In genomic region chr13:37870895-37871550, GRCh38 we compare ENCODE assay signal across 14 cellular contexts. TPM values are rescaled to one million over a fixed set of nuclear protein-coding genes. Genes with fewer than 3 reads are reported as not detected.
A peak's percentile ranks its signal among the peaks of the same experiment; 100 is the strongest.
DNase-seq lines count a peak whose midpoint lies in the region; ATAC-seq, FAIRE-seq and TF ChIP-seq lines count a peak whose summit lies in the region.
"Had no signal": no experiment of that assay in that cellular context is flagged by ENCODE, and none has a peak within 500 bp of the region (broad histone marks: within the 10 kb centered on the region; RNA-seq: fewer than 3 reads in every experiment).

No MANE protein-coding gene starts in this region.

- no peak for FAIRE-seq in GM12891 (lab: Jason Lieb, UNC)

- H3K27me3 ChIP-seq in CD4-positive, alpha-beta T cell (ENCODE audit: control insufficient read depth, insufficient read depth, low read length): peaks cover 23% of the 10 kb centered on the region

- CTCF ChIA-PET in AG04449 (lab: Yijun Ruan, JAX): interaction anchor here (0.7 to 3.4 kb wide), 22 partner anchors 10 to 796 kb away, joined by 3 to 22 read pairs (median 4); partner anchors contain the start of gene UFM1
- CTCF ChIA-PET in CD4-positive, alpha-beta T cell (lab: Charles Lee): no interaction called here

- 68 to 69% methylated on average over 7 of the region's 10 CpGs for WGBS in mesodermal cell (ENCODE audit: insufficient coverage in 2 of 2), 2 experiments

- no peak for ATAC-seq in CD4-positive, alpha-beta T cell (ENCODE audit: poor library complexity)
- ATAC-seq: T-helper 17 cell had no signal

- no peak for TF ChIP-seq POLR2A in GM12891 (IDR thresholded peaks at IDR 0.05; ENCODE audit: low read depth, low read length)

- H3K4me3 ChIP-seq in AG04449 (ENCODE audit: low read depth, low read length) (peak overlapping the region; percentile 86), choroid plexus epithelial cell (ENCODE audit: low read depth, low read length) (peak overlapping the region; percentile 83), mesodermal cell (ENCODE audit: extremely low read depth, insufficient read depth, low read length, poor library complexity, severe bottlenecking) (no peak overlapping the region)

- H3K27me3 Mint-ChIP-seq in CD4-positive, alpha-beta T cell: peaks cover 31% of the 10 kb centered on the region

- H3K27ac Mint-ChIP-seq in CD4-positive, alpha-beta T cell: no peak overlapping the region
- H3K27ac Mint-ChIP-seq: CD14-positive monocyte, T-helper 17 cell had no signal

- H3K4me1 ChIP-seq in mesodermal cell (ENCODE audit: control insufficient read depth, insufficient read depth, low read length, poor library complexity, severe bottlenecking): peaks cover 12% of the 10 kb centered on the region

- H3K9me3 Mint-ChIP-seq in CD4-positive, alpha-beta T cell: no peaks in the 10 kb centered on the region

- no peak for TF ChIP-seq CTCF in AG04449 (IDR thresholded peaks at IDR 0.05; ENCODE audit: insufficient read depth, low read length, missing control alignments)
- TF ChIP-seq CTCF in choroid plexus epithelial cell (conservative IDR thresholded peaks at IDR 0.05; ENCODE audit: low read depth, low read length): no peak
- TF ChIP-seq CTCF in CD4-positive, alpha-beta T cell (IDR thresholded peaks at IDR 0.05): no peak

- H3K4me3 Mint-ChIP-seq in CD4-positive, alpha-beta T cell: no peak overlapping the region

- no peaks in the 10 kb centered on the region for H3K4me1 Mint-ChIP-seq in CD4-positive, alpha-beta T cell (ENCODE audit: low read depth)
- H3K4me1 Mint-ChIP-seq: CD14-positive monocyte had no signal

- intact Hi-C loops in CD4-positive, alpha-beta T cell (cut with DNase I, micrococcal nuclease): no loop called here

- no peaks in the 10 kb centered on the region for H3K9me3 ChIP-seq in mesodermal cell (ENCODE audit: control insufficient read depth, low read length)
- H3K9me3 ChIP-seq in CD4-positive, alpha-beta T cell (ENCODE audit: control insufficient read depth, low read length): no peaks in the 10 kb centered on the region
- H3K9me3 ChIP-seq: HAP-1 had no signal

- H3K36me3 Mint-ChIP-seq in CD4-positive, alpha-beta T cell (ENCODE audit: low read depth): no peaks in the 10 kb centered on the region

- DNase-seq in AG04449 (ENCODE audit: low read depth, low spot score) (no peak), LHCN-M2 (ENCODE audit: low read depth) (peak; percentile 78), choroid plexus epithelial cell (ENCODE audit: low read depth) (peak; percentile 88), GM12891 (ENCODE audit: insufficient read length, low spot score) (no peak), NCI-H526 treated with DMSO at 0.1 percent for 48 hours (lab: John Stamatoyannopoulos, UW) (no peak)
- no peak for DNase-seq in activated CD4-positive, alpha-beta T cell treated with anti-CD3 and anti-CD28 coated beads for 1 hour
- no peak for DNase-seq in CD4-positive, alpha-beta T cell
- DNase-seq: activated T-cell treated with anti-CD3 and anti-CD28 coated beads, Interleukin-2, amount 50 U/mL, for 48 hours; effector CD4-positive, alpha-beta T cell; T-helper 17 cell had no signal

- no peaks in the 10 kb centered on the region for H3K36me3 ChIP-seq in mesodermal cell (ENCODE audit: control insufficient read depth, insufficient read depth, low read length)
- H3K36me3 ChIP-seq: HAP-1 had no signal

- peak overlapping the region; percentile 52 for H3K27ac ChIP-seq in mesodermal cell (ENCODE audit: low read depth, low read length, severe bottlenecking)
- H3K27ac ChIP-seq in CD4-positive, alpha-beta T cell (ENCODE audit: low read depth, low read length): no peak overlapping the region

- POLR2A ChIA-PET in AG04449 (lab: Yijun Ruan, JAX): interaction anchor here (0.9 to 1.2 kb wide), 2 partner anchors 214 to 256 kb away, joined by 4 to 5 read pairs; no protein-coding TSS in a partner anchor
- POLR2A ChIA-PET in CD4-positive, alpha-beta T cell (lab: Charles Lee): no interaction called here

TF ChIP-seq in GM12891, 5 proteins besides CTCF, POLR2A, EP300 and RAD21:
- TF ChIP-seq TAF1 (IDR thresholded peaks at IDR 0.05; ENCODE audit: low read depth, low read length) (no peak), SPI1 (IDR thresholded peaks at IDR 0.05; ENCODE audit: low read depth, low read length) (no peak), POU2F2 (IDR thresholded peaks at IDR 0.05; ENCODE audit: low read depth, low read length) (no peak), PAX5 (IDR thresholded peaks at IDR 0.05; ENCODE audit: insufficient read depth, low read length, severe bottlenecking) (no peak), POLR2AphosphoS5 (IDR thresholded peaks at IDR 0.05; ENCODE audit: low read depth, low read length) (no peak)

RNA-seq across cellular contexts. Expression of gene TRPC4, which starts 1.5 kb away (rescaled TPM):
- 0.26 and 1.1 TPM in 2 replicates for total RNA-seq in LHCN-M2 (2014; rRNA removed)
- polyA plus RNA-seq in LHCN-M2 (2012): 0.69 TPM
- polyA plus RNA-seq in mesodermal cell (2013, experiment 1 of 2): 4.4 TPM
- polyA plus RNA-seq in mesodermal cell (2013, experiment 2 of 2): 4.8 TPM
- total RNA-seq in CD4-positive, alpha-beta T cell: not detected
- not detected for polyA plus RNA-seq in GM12891 (2012; ENCODE audit: low read depth, missing spikeins)
- total RNA-seq: mononuclear cell, T-helper 17 cell had no signal
- polyA plus RNA-seq: CD14-positive monocyte had no signal

Comparison
In these comparisons a context has a peak if more than half of its experiments do, and no peak if none do; other contexts are left out.
1. DNase-seq: peak in LHCN-M2 (single experiment) and choroid plexus epithelial cell (single experiment); none in AG04449 (single experiment), activated CD4-positive, alpha-beta T cell treated with anti-CD3 and anti-CD28 coated beads for 1 hour (single experiment), CD4-positive, alpha-beta T cell (0 of 10), GM12891 (single experiment) and NCI-H526 treated with DMSO at 0.1 percent for 48 hours (single experiment).